Comparison of ENCODE assay signal across 13 cellular contexts in the genomic region with DNA sequence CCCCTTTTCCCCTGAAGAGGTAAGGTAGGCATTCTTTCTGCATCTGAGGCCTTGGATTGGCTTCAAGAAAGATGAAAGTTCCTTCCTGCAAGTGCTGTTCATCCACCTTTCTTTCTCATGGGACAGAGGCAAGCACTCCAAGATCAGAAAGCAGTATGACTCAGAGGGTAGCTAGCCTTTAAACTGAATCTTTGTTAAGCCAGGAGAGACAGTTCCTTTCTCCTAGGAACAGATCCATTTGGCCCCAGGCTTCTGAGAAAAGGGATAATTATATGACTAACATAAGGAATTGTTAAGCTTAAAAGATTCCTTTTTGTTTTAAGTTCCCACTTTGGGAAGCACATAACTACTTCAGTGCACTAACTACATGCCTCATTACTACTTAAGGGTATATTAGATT.
A peak's percentile ranks its signal among the peaks of the same experiment; 100 is the strongest.
DNase-seq lines count a peak whose midpoint lies in the region; ATAC-seq and TF ChIP-seq lines count a peak whose summit lies in the region.
"Had no signal": no experiment of that assay in that cellular context is flagged by ENCODE, and none has a peak within 500 bp of the region (broad histone marks: within the 10 kb centered on the region; RNA-seq: fewer than 3 reads in every experiment).

No MANE protein-coding gene starts in this region.

- peaks cover 21% of the 10 kb centered on the region for H3K79me2 ChIP-seq in osteoblast (ENCODE audit: insufficient read depth, low read length)

- H3K27me3 ChIP-seq in NT2/D1 (ENCODE audit: insufficient read depth, insufficient read length) (no peaks in the 10 kb centered on the region), osteoblast (ENCODE audit: insufficient read depth, low read length) (no peaks in the 10 kb centered on the region)
- H3K27me3 ChIP-seq: ovary had no signal

- H3K9me3 ChIP-seq in NT2/D1 (ENCODE audit: insufficient read depth, low read length) (no peaks in the 10 kb centered on the region), osteoblast (ENCODE audit: low read depth, low read length) (no peaks in the 10 kb centered on the region)
- H3K9me3 ChIP-seq: lower lobe of right lung, ovary had no signal

- no peak overlapping the region for H3K4me2 ChIP-seq in osteoblast (ENCODE audit: insufficient read depth, low read length)

- H3K4me1 ChIP-seq in NT2/D1 (ENCODE audit: insufficient read depth, insufficient read length): no peaks in the 10 kb centered on the region
- H3K4me1 ChIP-seq in osteoblast (ENCODE audit: insufficient read depth, low read length): peaks cover 37% of the 10 kb centered on the region

- no peak for ATAC-seq in GM21723 (IDR thresholded peaks at IDR 0.05; ENCODE audit: unreplicated experiment)
- no peak for ATAC-seq in GM18517 (IDR thresholded peaks at IDR 0.05; ENCODE audit: unreplicated experiment)
- ATAC-seq: lower lobe of right lung had no signal

- H3K36me3 ChIP-seq in NT2/D1 (ENCODE audit: insufficient read depth, insufficient read length, low read length): no peaks in the 10 kb centered on the region
- no peaks in the 10 kb centered on the region for H3K36me3 ChIP-seq in osteoblast (ENCODE audit: insufficient read depth, low read length)
- H3K36me3 ChIP-seq: lower lobe of right lung, ovary had no signal

- peaks cover 3% of the 10 kb centered on the region for H4K20me1 ChIP-seq in osteoblast (ENCODE audit: insufficient read depth, low read length)

- H3K9ac ChIP-seq in NT2/D1 (ENCODE audit: insufficient read length, low read depth): no peak overlapping the region

- H3K4me3 ChIP-seq in NT2/D1 (ENCODE audit: insufficient read length, low read depth) (no peak overlapping the region), osteoblast (ENCODE audit: insufficient read depth, low read length) (no peak overlapping the region)
- H3K4me3 ChIP-seq: lower lobe of right lung, ovary had no signal

- DNase-seq in ELF-1 (ENCODE audit: low read depth, low spot score) (peak; percentile 54), NT2/D1 (ENCODE audit: low read depth, low spot score) (peak; percentile 9), epithelial cell of prostate (ENCODE audit: low read depth, low spot score) (no peak), osteoblast (ENCODE audit: insufficient read length, low spot score, missing footprints) (peak; percentile 71), hippocampal formation (lab: John Stamatoyannopoulos, UW) (no peak), NCI-H1092 treated with DMSO at 0.1 percent for 48 hours (lab: John Stamatoyannopoulos, UW) (no peak)
- DNase-seq: activated effector memory CD4-positive, alpha-beta T cell treated with Interleukin-2 at 50 U/mL for 16 hours; DMS 273 treated with DMSO at 0.1 percent for 48 hours; lower lobe of right lung; MV-4-11; ovary had no signal

- TF ChIP-seq CTCF in osteoblast (IDR thresholded peaks at IDR 0.05; ENCODE audit: extremely low read depth, low read depth, low read length): no peak

- no peak overlapping the region for H2AFZ ChIP-seq in osteoblast (ENCODE audit: low read length)

- peak overlapping the region; percentile 31 for H3K27ac ChIP-seq in epithelial cell of prostate
- H3K27ac ChIP-seq in osteoblast (ENCODE audit: low read depth, low read length): peak overlapping the region; percentile 17
- H3K27ac ChIP-seq: lower lobe of right lung, ovary had no signal

Comparison
In these comparisons a context has a peak if more than half of its experiments do, and no peak if none do; other contexts are left out.
1. DNase-seq: peak in ELF-1 (single experiment), NT2/D1 (single experiment) and osteoblast (single experiment); none in epithelial cell of prostate (single experiment), hippocampal formation (0 of 2) and NCI-H1092 treated with DMSO at 0.1 percent for 48 hours (single experiment).